Comparison of ENCODE assay signal across 21 cellular contexts in genomic region chr3:117549716-117550115, GRCh38.
DNase-seq lines count a peak whose midpoint lies in the region; TF ChIP-seq lines count a peak whose summit lies in the region.
"Had no signal": no experiment of that assay in that cellular context is flagged by ENCODE, and none has a peak within 500 bp of the region (broad histone marks: within the 10 kb centered on the region; RNA-seq: fewer than 3 reads in every experiment).

No MANE protein-coding gene starts in this region.

- DNase-seq in DMS53 (lab: John Stamatoyannopoulos, UW) = peak; percentile 2
- no peak for DNase-seq in DMS53 treated with DMSO at 0.1 percent for 48 hours (lab: John Stamatoyannopoulos, UW; ENCODE audit: unreplicated experiment)
- peak; percentile 17 for DNase-seq in LHCN-M2 (ENCODE audit: low read depth)
- DNase-seq in chondrocyte (ENCODE audit: low spot score) = no peak
- DNase-seq in osteoblast (ENCODE audit: insufficient read length, low spot score, missing footprints) = no peak
- DNase-seq in activated CD4-positive, alpha-beta T cell treated with anti-CD3 and anti-CD28 coated beads for 4 hours = no peak
- no peak for DNase-seq in esophagus squamous epithelium (lab: John Stamatoyannopoulos, UW)
- no peak for DNase-seq in SHP77 (lab: John Stamatoyannopoulos, UW)
- DNase-seq: activated T-cell treated with anti-CD3 and anti-CD28 coated beads, Interleukin-2, amount 50 U/mL, for 72 hours; DMS79; left colon; NCI-H1092 treated with DMSO at 0.1 percent for 48 hours; NCI-H526 treated with DMSO at 0.1 percent for 48 hours; psoas muscle; SJCRH30; stimulated activated CD4-positive, alpha-beta T cell treated with anti-CD3 and anti-CD28 coated beads, Interleukin-4, amount 100 ng/mL, for 1 hour had no signal

- no peaks in the 10 kb centered on the region for H3K36me3 Mint-ChIP-seq in chondrocyte (ENCODE audit: low read depth)
- H3K36me3 Mint-ChIP-seq: activated naive CD4-positive, alpha-beta T cell treated with anti-CD3 and anti-CD28 coated beads, Interleukin-2, amount 50 U/mL, for 24 hours had no signal

- no peak overlapping the region for H3K4me3 Mint-ChIP-seq in chondrocyte (ENCODE audit: unreplicated experiment)
- H3K4me3 Mint-ChIP-seq: activated naive CD4-positive, alpha-beta T cell treated with anti-CD3 and anti-CD28 coated beads, Interleukin-2, amount 50 U/mL, for 24 hours; activated T-cell treated with anti-CD3 and anti-CD28 coated beads, Interleukin-2, amount 50 U/mL, for 72 hours; dendritic cell treated with granulocyte-macrophage colony-stimulating factor and Interleukin-4, amounts not matched to agents 40 ng/mL and 50 ng/mL, for 4 days; nephron had no signal

- H3K27ac Mint-ChIP-seq in chondrocyte (ENCODE audit: unreplicated experiment) = no peak overlapping the region
- H3K27ac Mint-ChIP-seq: activated naive CD4-positive, alpha-beta T cell treated with anti-CD3 and anti-CD28 coated beads, Interleukin-2, amount 50 U/mL, for 24 hours; activated T-cell treated with anti-CD3 and anti-CD28 coated beads, Interleukin-2, amount 50 U/mL, for 72 hours; dendritic cell treated with granulocyte-macrophage colony-stimulating factor and Interleukin-4, amounts not matched to agents 40 ng/mL and 50 ng/mL, for 4 days; nephron had no signal

- 84 to 91% methylated on average over 2 of the region's 2 CpGs for WGBS in esophagus squamous epithelium, 2 donors

- H3K4me2 ChIP-seq in osteoblast (ENCODE audit: insufficient read depth, low read length) = no peak overlapping the region
- H3K4me2 ChIP-seq: smooth muscle cell had no signal

- H3K27ac ChIP-seq in osteoblast (ENCODE audit: low read depth, low read length) = no peak overlapping the region
- no peak overlapping the region for H3K27ac ChIP-seq in esophagus squamous epithelium
- H3K27ac ChIP-seq: psoas muscle, SJCRH30 had no signal

- peaks cover 8% of the 10 kb centered on the region for H3K27me3 Mint-ChIP-seq in chondrocyte (ENCODE audit: low read depth)
- H3K27me3 Mint-ChIP-seq: activated naive CD4-positive, alpha-beta T cell treated with anti-CD3 and anti-CD28 coated beads, Interleukin-2, amount 50 U/mL, for 24 hours had no signal

- H3K9me3 Mint-ChIP-seq in chondrocyte (ENCODE audit: low read depth) = peaks cover 5% of the 10 kb centered on the region
- H3K9me3 Mint-ChIP-seq: dendritic cell treated with granulocyte-macrophage colony-stimulating factor and Interleukin-4, amounts not matched to agents 40 ng/mL and 50 ng/mL, for 4 days had no signal

- H3K36me3 ChIP-seq in osteoblast (ENCODE audit: insufficient read depth, low read length) (no peaks in the 10 kb centered on the region), esophagus squamous epithelium (no peaks in the 10 kb centered on the region)
- H3K36me3 ChIP-seq: SJCRH30 had no signal

- intact Hi-C loops in esophagus squamous epithelium (cut with DNase I) = no loop called here

- H3K79me2 ChIP-seq in osteoblast (ENCODE audit: insufficient read depth, low read length) = no peaks in the 10 kb centered on the region

- peaks cover 21% of the 10 kb centered on the region for H3K4me1 ChIP-seq in osteoblast (ENCODE audit: insufficient read depth, low read length)
- no peaks in the 10 kb centered on the region for H3K4me1 ChIP-seq in esophagus squamous epithelium
- H3K4me1 ChIP-seq: psoas muscle, SJCRH30 had no signal

- H3K9me3 ChIP-seq in osteoblast (ENCODE audit: low read depth, low read length) = no peaks in the 10 kb centered on the region
- H3K9me3 ChIP-seq in esophagus squamous epithelium = no peaks in the 10 kb centered on the region
- H3K9me3 ChIP-seq: psoas muscle, SJCRH30 had no signal

- H3K4me3 ChIP-seq in osteoblast (ENCODE audit: insufficient read depth, low read length) (no peak overlapping the region), esophagus squamous epithelium (no peak overlapping the region)
- H3K4me3 ChIP-seq: K562, psoas muscle, SJCRH30, smooth muscle cell had no signal

- peaks cover 14% of the 10 kb centered on the region for H3K4me1 Mint-ChIP-seq in chondrocyte (ENCODE audit: low read depth)
- H3K4me1 Mint-ChIP-seq: activated naive CD4-positive, alpha-beta T cell treated with anti-CD3 and anti-CD28 coated beads, Interleukin-2, amount 50 U/mL, for 24 hours had no signal

- H3K27me3 ChIP-seq in osteoblast (ENCODE audit: insufficient read depth, low read length) (no peaks in the 10 kb centered on the region), esophagus squamous epithelium (no peaks in the 10 kb centered on the region)
- H3K27me3 ChIP-seq: SJCRH30 had no signal

- H2AFZ ChIP-seq in osteoblast (ENCODE audit: low read length) = no peak overlapping the region

- TF ChIP-seq CTCF in chondrocyte (IDR thresholded peaks at IDR 0.05) = peak; percentile 71
- peak; percentile 31 for TF ChIP-seq CTCF in osteoblast (IDR thresholded peaks at IDR 0.05; ENCODE audit: extremely low read depth, low read depth, low read length)
- TF ChIP-seq CTCF in esophagus squamous epithelium (IDR thresholded peaks at IDR 0.05) = no peak

- TF ChIP-seq POLR2A in esophagus squamous epithelium (IDR thresholded peaks at IDR 0.05) = no peak

- H4K20me1 ChIP-seq in osteoblast (ENCODE audit: insufficient read depth, low read length) = no peaks in the 10 kb centered on the region

Comparison
In these comparisons a context has a peak if more than half of its experiments do, and no peak if none do; other contexts are left out.
1. DNase-seq: peak in DMS53 (single experiment) and LHCN-M2 (single experiment); none in DMS53 treated with DMSO at 0.1 percent for 48 hours (single experiment), chondrocyte (single experiment), osteoblast (single experiment), activated CD4-positive, alpha-beta T cell treated with anti-CD3 and anti-CD28 coated beads for 4 hours (0 of 2), esophagus squamous epithelium (single experiment) and SHP77 (0 of 2).
2. CTCF ChIP-seq: peak in chondrocyte (single experiment) and osteoblast (single experiment); none in esophagus squamous epithelium (0 of 6).